ENCODE assay signal across 1 cellular context in the genomic region with DNA sequence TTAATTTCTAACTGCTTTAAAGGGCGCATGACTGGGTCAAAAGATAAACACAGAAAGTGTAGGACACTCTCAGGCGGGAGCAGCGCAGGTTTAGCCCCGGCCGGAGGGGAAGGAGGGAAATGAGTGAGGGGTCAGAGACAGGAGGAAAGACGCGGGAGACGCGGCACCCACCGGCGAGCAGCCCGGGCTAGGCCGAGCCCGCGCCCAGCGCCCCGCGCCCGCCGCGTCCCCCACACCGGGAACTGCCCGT.
TF ChIP-seq lines count a peak whose summit lies in the region.

No MANE protein-coding gene starts in this region.

TF ChIP-seq in HepG2, 621 proteins besides CTCF, POLR2A, EP300 and RAD21 (continued from another document):
- TF ChIP-seq, protein P1, sequence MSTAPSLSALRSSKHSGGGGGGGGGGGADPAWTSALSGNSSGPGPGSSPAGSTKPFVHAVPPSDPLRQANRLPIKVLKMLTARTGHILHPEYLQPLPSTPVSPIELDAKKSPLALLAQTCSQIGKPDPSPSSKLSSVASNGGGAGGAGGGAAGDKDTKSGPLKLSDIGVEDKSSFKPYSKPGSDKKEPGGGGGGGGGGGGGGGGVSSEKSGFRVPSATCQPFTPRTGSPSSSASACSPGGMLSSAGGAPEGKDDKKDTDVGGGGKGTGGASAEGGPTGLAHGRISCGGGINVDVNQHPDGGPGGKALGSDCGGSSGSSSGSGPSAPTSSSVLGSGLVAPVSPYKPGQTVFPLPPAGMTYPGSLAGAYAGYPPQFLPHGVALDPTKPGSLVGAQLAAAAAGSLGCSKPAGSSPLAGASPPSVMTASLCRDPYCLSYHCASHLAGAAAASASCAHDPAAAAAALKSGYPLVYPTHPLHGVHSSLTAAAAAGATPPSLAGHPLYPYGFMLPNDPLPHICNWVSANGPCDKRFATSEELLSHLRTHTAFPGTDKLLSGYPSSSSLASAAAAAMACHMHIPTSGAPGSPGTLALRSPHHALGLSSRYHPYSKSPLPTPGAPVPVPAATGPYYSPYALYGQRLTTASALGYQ (CRISPR knock-in tag; IDR thresholded peaks at IDR 0.05) = no peak
- TF ChIP-seq ZNF263 (CRISPR knock-in tag; IDR thresholded peaks at IDR 0.05) (0 out of 2 replicates have a peak, but pooled peaks have one; percentile 6), THAP11 (CRISPR knock-in tag; IDR thresholded peaks at IDR 0.05) (no peak), ZNF136 (CRISPR knock-in tag; IDR thresholded peaks at IDR 0.05; ENCODE audit: low read depth) (no peak), ZBTB38 (CRISPR knock-in tag; IDR thresholded peaks at IDR 0.05) (no peak), SP140L (CRISPR knock-in tag; IDR thresholded peaks at IDR 0.05; ENCODE audit: borderline replicate concordance) (no peak), KMT2B (CRISPR knock-in tag; IDR thresholded peaks at IDR 0.05) (no peak)
- TF ChIP-seq, protein P2, sequence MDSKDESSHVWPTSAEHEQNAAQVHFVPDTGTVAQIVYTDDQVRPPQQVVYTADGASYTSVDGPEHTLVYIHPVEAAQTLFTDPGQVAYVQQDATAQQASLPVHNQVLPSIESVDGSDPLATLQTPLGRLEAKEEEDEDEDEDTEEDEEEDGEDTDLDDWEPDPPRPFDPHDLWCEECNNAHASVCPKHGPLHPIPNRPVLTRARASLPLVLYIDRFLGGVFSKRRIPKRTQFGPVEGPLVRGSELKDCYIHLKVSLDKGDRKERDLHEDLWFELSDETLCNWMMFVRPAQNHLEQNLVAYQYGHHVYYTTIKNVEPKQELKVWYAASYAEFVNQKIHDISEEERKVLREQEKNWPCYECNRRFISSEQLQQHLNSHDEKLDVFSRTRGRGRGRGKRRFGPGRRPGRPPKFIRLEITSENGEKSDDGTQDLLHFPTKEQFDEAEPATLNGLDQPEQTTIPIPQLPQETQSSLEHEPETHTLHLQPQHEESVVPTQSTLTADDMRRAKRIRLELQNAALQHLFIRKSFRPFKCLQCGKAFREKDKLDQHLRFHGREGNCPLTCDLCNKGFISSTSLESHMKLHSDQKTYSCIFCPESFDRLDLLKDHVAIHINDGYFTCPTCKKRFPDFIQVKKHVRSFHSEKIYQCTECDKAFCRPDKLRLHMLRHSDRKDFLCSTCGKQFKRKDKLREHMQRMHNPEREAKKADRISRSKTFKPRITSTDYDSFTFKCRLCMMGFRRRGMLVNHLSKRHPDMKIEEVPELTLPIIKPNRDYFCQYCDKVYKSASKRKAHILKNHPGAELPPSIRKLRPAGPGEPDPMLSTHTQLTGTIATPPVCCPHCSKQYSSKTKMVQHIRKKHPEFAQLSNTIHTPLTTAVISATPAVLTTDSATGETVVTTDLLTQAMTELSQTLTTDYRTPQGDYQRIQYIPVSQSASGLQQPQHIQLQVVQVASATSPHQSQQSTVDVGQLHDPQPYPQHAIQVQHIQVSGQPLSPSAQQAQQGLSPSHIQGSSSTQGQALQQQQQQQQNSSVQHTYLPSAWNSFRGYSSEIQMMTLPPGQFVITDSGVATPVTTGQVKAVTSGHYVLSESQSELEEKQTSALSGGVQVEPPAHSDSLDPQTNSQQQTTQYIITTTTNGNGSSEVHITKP (CRISPR knock-in tag; IDR thresholded peaks at IDR 0.05; ENCODE audit: low read depth) = no peak
- TF ChIP-seq, protein P3, sequence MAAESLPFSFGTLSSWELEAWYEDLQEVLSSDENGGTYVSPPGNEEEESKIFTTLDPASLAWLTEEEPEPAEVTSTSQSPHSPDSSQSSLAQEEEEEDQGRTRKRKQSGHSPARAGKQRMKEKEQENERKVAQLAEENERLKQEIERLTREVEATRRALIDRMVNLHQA (CRISPR knock-in tag; IDR thresholded peaks at IDR 0.05) = no peak
